6 cellular contexts compared by ENCODE assay signal in the genomic region with DNA sequence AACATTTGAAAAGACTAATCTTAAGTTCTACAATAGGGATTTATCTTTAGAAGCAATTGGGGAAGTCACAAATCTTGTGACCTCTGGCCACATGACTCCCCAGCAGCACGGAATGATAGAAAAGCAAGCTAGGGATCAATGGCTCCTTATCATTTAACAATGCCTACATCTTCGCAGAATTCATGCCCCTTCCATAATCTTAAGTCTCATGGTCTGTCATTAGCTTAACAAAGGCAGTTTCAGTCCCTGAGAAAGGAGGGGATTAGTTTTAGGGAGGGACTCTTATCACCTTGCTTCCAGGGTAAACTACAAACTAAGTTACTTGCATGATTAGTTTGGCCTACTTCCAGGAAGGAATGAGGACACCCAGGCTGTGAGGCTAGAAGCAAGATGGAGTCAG.
"Had no signal": no experiment of that assay in that cellular context is flagged by ENCODE, and none has a peak within 500 bp of the region (broad histone marks: within the 10 kb centered on the region; RNA-seq: fewer than 3 reads in every experiment).

No MANE protein-coding gene starts in this region.

- H3K27ac Mint-ChIP-seq: H9 had no signal

- H2AFZ ChIP-seq: GM23248 had no signal

- H3K27ac ChIP-seq: GM23248 had no signal

- ATAC-seq: K562 had no signal

- DNase-seq: GM23248, H9, HCEC 1CT, IMR-90, KG1 had no signal

- H3K4me3 ChIP-seq: GM23248, K562 had no signal

- H3K4me3 Mint-ChIP-seq: H9 had no signal

- H3K9ac ChIP-seq: GM23248 had no signal
